In genomic region chr17:39221572-39221971, GRCh38 we compare ENCODE assay signal across 35 cellular contexts. TPM values are rescaled to one million over a fixed set of nuclear protein-coding genes. Genes with fewer than 3 reads are reported as not detected.
"Had no signal": no experiment of that assay in that cellular context is flagged by ENCODE, and none has a peak within 500 bp of the region (broad histone marks: within the 10 kb centered on the region; RNA-seq: fewer than 3 reads in every experiment).

No MANE protein-coding gene starts in this region.

- H3K36me3 Mint-ChIP-seq: activated CD4-positive, alpha-beta memory T cell treated with anti-CD3 and anti-CD28 coated beads for 36 hours; activated CD8-positive, alpha-beta memory T cell treated with anti-CD3 and anti-CD28 coated beads, Interleukin-2, amount 10 ng/mL, durations not matched to agents 7 days and 5 days; activated naive CD4-positive, alpha-beta T cell treated with anti-CD3 and anti-CD28 coated beads, Interleukin-2, amount 50 U/mL, for 72 hours had no signal

- H3K27ac Mint-ChIP-seq: activated CD4-positive, alpha-beta memory T cell treated with anti-CD3 and anti-CD28 coated beads for 36 hours; activated CD4-positive, alpha-beta T cell treated with anti-CD3 and anti-CD28 coated beads for 36 hours; activated CD4-positive, alpha-beta T cell treated with anti-CD3 and anti-CD28 coated beads, Interleukin-2, amount 10 ng/mL, durations not matched to agents 24 days and 14 days; activated CD8-positive, alpha-beta memory T cell treated with anti-CD3 and anti-CD28 coated beads, Interleukin-2, amount 10 ng/mL, durations not matched to agents 7 days and 5 days; activated CD8-positive, alpha-beta T cell treated with anti-CD3 and anti-CD28 coated beads, Interleukin-2, amount 10 ng/mL, durations not matched to agents 7 days and 5 days; activated naive CD4-positive, alpha-beta T cell treated with anti-CD3 and anti-CD28 coated beads for 36 hours; activated naive CD4-positive, alpha-beta T cell treated with anti-CD3 and anti-CD28 coated beads, Interleukin-2, amount 50 U/mL, for 72 hours; activated naive CD8-positive, alpha-beta T cell treated with anti-CD3 and anti-CD28 coated beads, Interleukin-2, amount 10 ng/mL, durations not matched to agents 7 days and 5 days; activated T-helper 1 cell treated with anti-CD3 and anti-CD28 coated beads, Interleukin-12 subunit alpha, Interleukin-12 subunit beta, Interleukin-2, Interleukin-4 antibody, amounts not matched to agents 30 ng/mL and 10 ng/mL and 1 ng/mL, durations not matched to agents 14 hours and 24 hours and 36 hours; activated T-helper 2 cell treated with anti-CD3 and anti-CD28 coated beads, Interferon-gamma antibody, Interleukin-2, Interleukin-4, amounts not matched to agents 10 μg/mL and 5 μg/mL and 100 μg/mL, durations not matched to agents 14 hours and 24 hours and 36 hours; effector memory CD8-positive, alpha-beta T cell had no signal

- DNase-seq: activated CD4-positive, alpha-beta memory T cell treated with anti-CD3 and anti-CD28 coated beads for 36 hours; activated CD4-positive, alpha-beta T cell treated with anti-CD3 and anti-CD28 coated beads for 36 hours; activated CD4-positive, alpha-beta T cell treated with anti-CD3 and anti-CD28 coated beads, Interleukin-2, amount 10 ng/mL, durations not matched to agents 24 days and 14 days; activated CD4-positive, CD25-positive, alpha-beta regulatory T cell; activated CD4-positive, CD25-positive, alpha-beta regulatory T cell treated with anti-CD3 and anti-CD28 coated beads, Interleukin-2, amount 50 U/mL, for 72 hours; activated CD8-positive, alpha-beta memory T cell treated with anti-CD3 and anti-CD28 coated beads, Interleukin-2, amount 10 ng/mL, durations not matched to agents 7 days and 5 days; activated CD8-positive, alpha-beta memory T cell treated with anti-CD3 and anti-CD28 coated beads, Interleukin-2, amount 50 U/mL, for 4 hours; activated CD8-positive, alpha-beta T cell treated with anti-CD3 and anti-CD28 coated beads, Interleukin-2, amount 10 ng/mL, durations not matched to agents 7 days and 5 days; activated effector memory CD4-positive, alpha-beta T cell treated with anti-CD3 and anti-CD28 coated beads, Interleukin-2, amount 50 U/mL, for 16 hours; activated naive CD4-positive, alpha-beta T cell treated with anti-CD3 and anti-CD28 coated beads for 36 hours; activated naive CD8-positive, alpha-beta T cell treated with anti-CD3 and anti-CD28 coated beads, Interleukin-2, amount 10 ng/mL, durations not matched to agents 7 days and 5 days; activated T-cell treated with anti-CD3 and anti-CD28 coated beads, Interleukin-2, amount 50 U/mL, for 1 hour; activated T-cell treated with anti-CD3 and anti-CD28 coated beads, Interleukin-2, amount 50 U/mL, for 48 hours; brain microvascular endothelial cell; caudate nucleus; cortex of kidney; dermis blood vessel endothelial cell; effector CD4-positive, alpha-beta T cell; effector memory CD8-positive, alpha-beta T cell; esophagus squamous epithelium; foreskin melanocyte; T-helper 2 cell had no signal

- H3K4me3 ChIP-seq: esophagus squamous epithelium, gastroesophageal sphincter had no signal

- H3K27ac ChIP-seq: brain microvascular endothelial cell, epithelial cell of prostate, esophagus squamous epithelium, gastroesophageal sphincter had no signal

- H3K9me3 Mint-ChIP-seq: activated CD4-positive, alpha-beta memory T cell treated with anti-CD3 and anti-CD28 coated beads for 36 hours; activated CD4-positive, alpha-beta T cell treated with anti-CD3 and anti-CD28 coated beads, Interleukin-2, amount 10 ng/mL, durations not matched to agents 24 days and 14 days; activated naive CD4-positive, alpha-beta T cell treated with anti-CD3 and anti-CD28 coated beads for 36 hours; activated naive CD4-positive, alpha-beta T cell treated with anti-CD3 and anti-CD28 coated beads, Interleukin-2, amount 50 U/mL, for 72 hours; activated naive CD8-positive, alpha-beta T cell treated with anti-CD3 and anti-CD28 coated beads, Interleukin-2, amount 10 ng/mL, durations not matched to agents 7 days and 5 days; activated T-helper 1 cell treated with anti-CD3 and anti-CD28 coated beads, Interleukin-12 subunit alpha, Interleukin-12 subunit beta, Interleukin-2, Interleukin-4 antibody, amounts not matched to agents 30 ng/mL and 10 ng/mL and 1 ng/mL, durations not matched to agents 14 hours and 24 hours and 36 hours; activated T-helper 2 cell treated with anti-CD3 and anti-CD28 coated beads, Interferon-gamma antibody, Interleukin-2, Interleukin-4, amounts not matched to agents 10 μg/mL and 5 μg/mL and 100 μg/mL, durations not matched to agents 14 hours and 24 hours and 36 hours; effector memory CD8-positive, alpha-beta T cell had no signal

- H3K36me3 ChIP-seq: brain microvascular endothelial cell, esophagus squamous epithelium, gastroesophageal sphincter had no signal

- H3K4me3 Mint-ChIP-seq: activated CD4-positive, alpha-beta memory T cell treated with anti-CD3 and anti-CD28 coated beads for 36 hours; activated CD4-positive, alpha-beta T cell treated with anti-CD3 and anti-CD28 coated beads for 36 hours; activated CD4-positive, alpha-beta T cell treated with anti-CD3 and anti-CD28 coated beads, Interleukin-2, amount 10 ng/mL, durations not matched to agents 24 days and 14 days; activated CD8-positive, alpha-beta memory T cell treated with anti-CD3 and anti-CD28 coated beads, Interleukin-2, amount 10 ng/mL, durations not matched to agents 7 days and 5 days; activated CD8-positive, alpha-beta T cell treated with anti-CD3 and anti-CD28 coated beads, Interleukin-2, amount 10 ng/mL, durations not matched to agents 7 days and 5 days; activated naive CD4-positive, alpha-beta T cell treated with anti-CD3 and anti-CD28 coated beads for 36 hours; activated naive CD8-positive, alpha-beta T cell treated with anti-CD3 and anti-CD28 coated beads, Interleukin-2, amount 10 ng/mL, durations not matched to agents 7 days and 5 days; activated T-helper 1 cell treated with anti-CD3 and anti-CD28 coated beads, Interleukin-12 subunit alpha, Interleukin-12 subunit beta, Interleukin-2, Interleukin-4 antibody, amounts not matched to agents 30 ng/mL and 10 ng/mL and 1 ng/mL, durations not matched to agents 14 hours and 24 hours and 36 hours; effector memory CD8-positive, alpha-beta T cell had no signal

- ATAC-seq: activated CD4-positive, alpha-beta T cell treated with anti-CD3 and anti-CD28 coated beads for 36 hours; activated CD8-positive, alpha-beta memory T cell treated with anti-CD3 and anti-CD28 coated beads, Interleukin-2, amount 10 ng/mL, durations not matched to agents 7 days and 5 days; activated CD8-positive, alpha-beta T cell treated with anti-CD3 and anti-CD28 coated beads, Interleukin-2, amount 10 ng/mL, durations not matched to agents 7 days and 5 days; activated naive CD4-positive, alpha-beta T cell treated with anti-CD3 and anti-CD28 coated beads, Interleukin-2, amount 50 U/mL, for 72 hours; effector memory CD8-positive, alpha-beta T cell; gastroesophageal sphincter had no signal

- H3K9me3 ChIP-seq: esophagus squamous epithelium, gastroesophageal sphincter had no signal

RNA-seq across cellular contexts. Expression of gene STAC2, which starts 4.2 kb away (rescaled TPM):
- total RNA-seq: activated CD4-positive, alpha-beta memory T cell treated with anti-CD3 and anti-CD28 coated beads for 36 hours; activated CD4-positive, alpha-beta T cell treated with anti-CD3 and anti-CD28 coated beads for 36 hours; activated CD4-positive, alpha-beta T cell treated with anti-CD3 and anti-CD28 coated beads, Interleukin-2, amount 10 ng/mL, durations not matched to agents 24 days and 14 days; activated CD8-positive, alpha-beta memory T cell treated with anti-CD3 and anti-CD28 coated beads for 36 hours; activated CD8-positive, alpha-beta memory T cell treated with anti-CD3 and anti-CD28 coated beads, Interleukin-2, amount 10 ng/mL, durations not matched to agents 7 days and 5 days; activated CD8-positive, alpha-beta T cell treated with anti-CD3 and anti-CD28 coated beads, Interleukin-2, amount 10 ng/mL, durations not matched to agents 7 days and 5 days; activated naive CD4-positive, alpha-beta T cell treated with anti-CD3 and anti-CD28 coated beads for 36 hours; activated naive CD4-positive, alpha-beta T cell treated with anti-CD3 and anti-CD28 coated beads, Interleukin-2, amount 50 U/mL, for 72 hours; activated naive CD8-positive, alpha-beta T cell treated with anti-CD3 and anti-CD28 coated beads, Interleukin-2, amount 10 ng/mL, durations not matched to agents 7 days and 5 days; activated T-helper 2 cell treated with anti-CD3 and anti-CD28 coated beads, Interferon-gamma antibody, Interleukin-2, Interleukin-4, amounts not matched to agents 10 μg/mL and 5 μg/mL and 100 μg/mL, durations not matched to agents 14 hours and 24 hours and 36 hours; astrocyte; endothelial cell of umbilical vein; fibroblast of lung; fibroblast of villous mesenchyme; glomerular endothelial cell; T-helper 1 cell treated with Interleukin-12 subunit alpha and Interleukin-12 subunit beta and Interleukin-4 antibody, amounts not matched to agents 30 ng/mL and 1 ng/mL, for 36 hours had no signal
- polyA plus RNA-seq: endothelial cell of umbilical vein had no signal

RNA-seq across cellular contexts. Expression of gene ARL5C, which starts 55.6 kb away (rescaled TPM):
- total RNA-seq: activated CD4-positive, alpha-beta memory T cell treated with anti-CD3 and anti-CD28 coated beads for 36 hours; activated CD4-positive, alpha-beta T cell treated with anti-CD3 and anti-CD28 coated beads for 36 hours; activated CD4-positive, alpha-beta T cell treated with anti-CD3 and anti-CD28 coated beads, Interleukin-2, amount 10 ng/mL, durations not matched to agents 24 days and 14 days; activated CD8-positive, alpha-beta memory T cell treated with anti-CD3 and anti-CD28 coated beads for 36 hours; activated CD8-positive, alpha-beta T cell treated with anti-CD3 and anti-CD28 coated beads, Interleukin-2, amount 10 ng/mL, durations not matched to agents 7 days and 5 days; activated naive CD4-positive, alpha-beta T cell treated with anti-CD3 and anti-CD28 coated beads for 36 hours; activated T-helper 1 cell treated with anti-CD3 and anti-CD28 coated beads, Interleukin-12 subunit alpha, Interleukin-12 subunit beta, Interleukin-2, Interleukin-4 antibody, amounts not matched to agents 30 ng/mL and 10 ng/mL and 1 ng/mL, durations not matched to agents 14 hours and 24 hours and 36 hours; astrocyte; dermis blood vessel endothelial cell; endothelial cell of umbilical vein; esophagus squamous epithelium; fibroblast of lung; fibroblast of villous mesenchyme; gastroesophageal sphincter; glomerular endothelial cell; T-helper 1 cell treated with Interleukin-12 subunit alpha and Interleukin-12 subunit beta and Interleukin-4 antibody, amounts not matched to agents 30 ng/mL and 1 ng/mL, for 36 hours had no signal
- polyA plus RNA-seq: endothelial cell of umbilical vein, esophagus, fibroblast of lung had no signal
